In the genomic region with DNA sequence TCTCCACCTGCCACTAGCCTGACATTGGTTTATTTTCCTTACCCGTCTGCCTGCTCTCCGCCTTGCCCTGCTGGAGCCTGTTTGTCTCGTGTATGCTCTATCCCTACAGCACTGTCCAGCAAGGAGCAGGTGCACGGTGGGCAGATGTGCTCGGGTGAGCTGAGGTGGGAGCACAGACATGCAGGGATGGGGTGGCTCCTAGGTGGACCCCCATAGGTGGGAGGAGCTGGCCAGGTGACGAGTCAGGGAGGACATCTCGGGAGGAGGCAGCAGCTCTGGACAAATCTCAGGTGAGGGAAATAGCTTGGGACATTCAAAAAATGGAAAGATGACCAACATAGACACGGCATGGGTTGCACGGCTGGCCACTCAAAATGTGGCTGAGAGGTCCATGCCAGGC, we compare ENCODE assay signal across 17 cellular contexts.
DNase-seq lines count a peak whose midpoint lies in the region; ATAC-seq and TF ChIP-seq lines count a peak whose summit lies in the region.
"Had no signal": no experiment of that assay in that cellular context is flagged by ENCODE, and none has a peak within 500 bp of the region (broad histone marks: within the 10 kb centered on the region; RNA-seq: fewer than 3 reads in every experiment).

No MANE protein-coding gene starts in this region.

- H3K9me3 ChIP-seq in lower lobe of right lung (no peaks in the 10 kb centered on the region), mucosa of descending colon (no peaks in the 10 kb centered on the region), Peyer's patch (no peaks in the 10 kb centered on the region)
- H3K9me3 ChIP-seq: A549, HAP-1 had no signal

- TF ChIP-seq CTCF in lower lobe of right lung (IDR thresholded peaks at IDR 0.05): no peak
- TF ChIP-seq CTCF in mucosa of descending colon (IDR thresholded peaks at IDR 0.05): no peak
- no peak for TF ChIP-seq CTCF in Peyer's patch (IDR thresholded peaks at IDR 0.05)

- peak; percentile 43 for DNase-seq in activated effector memory CD4-positive, alpha-beta T cell treated with anti-CD3 and anti-CD28 coated beads, Interleukin-2, amount 50 U/mL, for 16 hours
- no peak for DNase-seq in activated effector memory CD4-positive, alpha-beta T cell treated with Interleukin-2 at 50 U/mL for 16 hours
- DNase-seq in lower lobe of right lung: peak; percentile 28
- DNase-seq in sciatic nerve (ENCODE audit: low spot score): peak; percentile 26
- no peak for DNase-seq in NCI-H1048 (lab: John Stamatoyannopoulos, UW)
- DNase-seq in mucosa of descending colon: no peak
- DNase-seq in Peyer's patch: no peak
- DNase-seq: AML-193; CD4-positive, alpha-beta T cell; DMS153; DMS79; GDM1 had no signal

- intact Hi-C loops in lower lobe of right lung (cut with DNase I): no loop called here
- intact Hi-C loops in sciatic nerve (cut with DNase I): no loop called here
- intact Hi-C loops in mucosa of descending colon (cut with DNase I, micrococcal nuclease): no loop called here

- H3K36me3 ChIP-seq in lower lobe of right lung: no peaks in the 10 kb centered on the region
- H3K36me3 ChIP-seq in mucosa of descending colon (ENCODE audit: low read depth): no peaks in the 10 kb centered on the region
- H3K36me3 ChIP-seq in Peyer's patch: no peaks in the 10 kb centered on the region
- H3K36me3 ChIP-seq: HAP-1 had no signal

- H3K27me3 ChIP-seq in lower lobe of right lung (ENCODE audit: low read depth) (no peaks in the 10 kb centered on the region), Peyer's patch (no peaks in the 10 kb centered on the region)

- ATAC-seq in lower lobe of right lung (no peak), sciatic nerve (no peak), mucosa of descending colon (no peak)
- ATAC-seq: A549 had no signal

- no peak overlapping the region for H3K4me3 ChIP-seq in lower lobe of right lung
- no peak overlapping the region for H3K4me3 ChIP-seq in mucosa of descending colon
- H3K4me3 ChIP-seq in Peyer's patch: no peak overlapping the region
- H3K4me3 ChIP-seq: A549, GM23248, HAP-1 had no signal

- no peak overlapping the region for H3K27ac ChIP-seq in lower lobe of right lung
- no peak overlapping the region for H3K27ac ChIP-seq in Peyer's patch
- H3K27ac ChIP-seq: 22Rv1, A549, C4-2B, GM23248 had no signal

- H3K4me1 ChIP-seq in lower lobe of right lung: peaks cover 8% of the 10 kb centered on the region
- H3K4me1 ChIP-seq in mucosa of descending colon (ENCODE audit: low read depth): no peaks in the 10 kb centered on the region
- peaks cover 0 to 10% (median 0%) of the 10 kb centered on the region in 4 donors for H3K4me1 ChIP-seq in Peyer's patch
- H3K4me1 ChIP-seq: HAP-1 had no signal

- TF ChIP-seq POLR2A in Peyer's patch (IDR thresholded peaks at IDR 0.05): no peak

Comparison
In these comparisons a context has a peak if more than half of its experiments do, and no peak if none do; other contexts are left out.
1. DNase-seq: peak in activated effector memory CD4-positive, alpha-beta T cell treated with anti-CD3 and anti-CD28 coated beads, Interleukin-2, amount 50 U/mL, for 16 hours (single experiment), lower lobe of right lung (single experiment) and sciatic nerve (single experiment); none in activated effector memory CD4-positive, alpha-beta T cell treated with Interleukin-2 at 50 U/mL for 16 hours (single experiment), NCI-H1048 (single experiment), mucosa of descending colon (0 of 3) and Peyer's patch (0 of 3).